Comparison of ENCODE assay signal across 8 cellular contexts in genomic region chr2:111549174-111549573, GRCh38.
A peak's percentile ranks its signal among the peaks of the same experiment; 100 is the strongest.
DNase-seq lines count a peak whose midpoint lies in the region; ATAC-seq and TF ChIP-seq lines count a peak whose summit lies in the region.
"Not testable (repeated sequence)": the region's sequence is repeated elsewhere in the genome, so short reads cannot be mapped to it uniquely, and the experiment has no call there.

No MANE protein-coding gene starts in this region.

- H3K4me3 ChIP-seq in MM.1S (ENCODE audit: low read length); upper lobe of right lung: not testable (repeated sequence)

- CTCF ChIA-PET in activated B cell treated with CpG ODN at 0.5 μM for 24 hours (lab: Charles Lee); activated CD4-positive, alpha-beta memory T cell treated with anti-CD3 and anti-CD28 coated beads, Interleukin-2, amount 10 ng/mL, durations not matched to agents 7 days and 5 days (lab: Charles Lee): not testable (repeated sequence)

- POLR2A ChIA-PET in activated B cell treated with CpG ODN at 0.5 μM for 24 hours (lab: Charles Lee); activated CD4-positive, alpha-beta memory T cell treated with anti-CD3 and anti-CD28 coated beads, Interleukin-2, amount 10 ng/mL, durations not matched to agents 7 days and 5 days (lab: Charles Lee): not testable (repeated sequence)

- H3K9me3 ChIP-seq in MM.1S (replicated peaks; ENCODE audit: insufficient read depth, low read length); upper lobe of right lung: not testable (repeated sequence)

- not testable (repeated sequence) for H3K4me2 ChIP-seq in MM.1S (ENCODE audit: low read depth, low read length)

- intact Hi-C loops in activated B cell treated with CpG ODN at 0.5 μM for 24 hours (cut with micrococcal nuclease); upper lobe of right lung (cut with DNase I): not testable (repeated sequence)

- DNase-seq in MM.1S; activated B cell treated with CpG ODN at 0.5 μM for 24 hours; activated CD4-positive, alpha-beta memory T cell treated with anti-CD3 and anti-CD28 coated beads, Interleukin-2, amount 10 ng/mL, durations not matched to agents 7 days and 5 days; activated T-cell treated with anti-CD3 and anti-CD28 coated beads, Interleukin-2, amount 50 U/mL, for 72 hours; activated naive CD8-positive, alpha-beta T cell treated with anti-CD3 and anti-CD28 coated beads, Interleukin-2, amount 50 U/mL, for 24 hours; memory B cell (ENCODE audit: low spot score in 2 of 2); stimulated activated naive B cell treated with anti-CD40 and anti-IgM and Interleukin-4, amounts not matched to agents 10 μg/mL and 1 μg/mL and 100 μg/mL, for 72 hours; upper lobe of right lung: not testable (repeated sequence)

- not testable (repeated sequence) for H3K4me3 Mint-ChIP-seq in activated B cell treated with CpG ODN at 0.5 μM for 24 hours; activated CD4-positive, alpha-beta memory T cell treated with anti-CD3 and anti-CD28 coated beads, Interleukin-2, amount 10 ng/mL, durations not matched to agents 7 days and 5 days; activated T-cell treated with anti-CD3 and anti-CD28 coated beads, Interleukin-2, amount 50 U/mL, for 72 hours; activated naive CD8-positive, alpha-beta T cell treated with anti-CD3 and anti-CD28 coated beads, Interleukin-2, amount 50 U/mL, for 24 hours; memory B cell; stimulated activated naive B cell treated with anti-CD40 and anti-IgM and Interleukin-4, amounts not matched to agents 10 μg/mL and 1 μg/mL and 100 μg/mL, for 72 hours

- H3K4me1 ChIP-seq in MM.1S (ENCODE audit: low read length); upper lobe of right lung: not testable (repeated sequence)

- H3K9ac ChIP-seq in MM.1S (ENCODE audit: low read length), result not testable (repeated sequence)

- not testable (repeated sequence) for H3K4me1 Mint-ChIP-seq in activated B cell treated with CpG ODN at 0.5 μM for 24 hours; activated T-cell treated with anti-CD3 and anti-CD28 coated beads, Interleukin-2, amount 50 U/mL, for 72 hours (ENCODE audit: low read depth); activated naive CD8-positive, alpha-beta T cell treated with anti-CD3 and anti-CD28 coated beads, Interleukin-2, amount 50 U/mL, for 24 hours; memory B cell; stimulated activated naive B cell treated with anti-CD40 and anti-IgM and Interleukin-4, amounts not matched to agents 10 μg/mL and 1 μg/mL and 100 μg/mL, for 72 hours
- peaks cover 11% of the 10 kb centered on the region for H3K4me1 Mint-ChIP-seq in activated CD4-positive, alpha-beta memory T cell treated with anti-CD3 and anti-CD28 coated beads, Interleukin-2, amount 10 ng/mL, durations not matched to agents 7 days and 5 days

- not testable (repeated sequence) for H4K20me1 ChIP-seq in MM.1S (ENCODE audit: insufficient read depth, low read length)

- H3K9me3 Mint-ChIP-seq in activated B cell treated with CpG ODN at 0.5 μM for 24 hours; activated CD4-positive, alpha-beta memory T cell treated with anti-CD3 and anti-CD28 coated beads, Interleukin-2, amount 10 ng/mL, durations not matched to agents 7 days and 5 days; activated T-cell treated with anti-CD3 and anti-CD28 coated beads, Interleukin-2, amount 50 U/mL, for 72 hours; activated naive CD8-positive, alpha-beta T cell treated with anti-CD3 and anti-CD28 coated beads, Interleukin-2, amount 50 U/mL, for 24 hours; memory B cell; stimulated activated naive B cell treated with anti-CD40 and anti-IgM and Interleukin-4, amounts not matched to agents 10 μg/mL and 1 μg/mL and 100 μg/mL, for 72 hours: not testable (repeated sequence)

- H2AFZ ChIP-seq in MM.1S (ENCODE audit: low read length), result not testable (repeated sequence)

- TF ChIP-seq CTCF in MM.1S (IDR thresholded peaks at IDR 0.05; ENCODE audit: low read length); activated B cell treated with CpG ODN at 0.5 μM for 24 hours (IDR thresholded peaks at IDR 0.05); upper lobe of right lung (IDR thresholded peaks at IDR 0.05): not testable (repeated sequence)

- not testable (repeated sequence) for H3K27ac Mint-ChIP-seq in activated B cell treated with CpG ODN at 0.5 μM for 24 hours; activated T-cell treated with anti-CD3 and anti-CD28 coated beads, Interleukin-2, amount 50 U/mL, for 72 hours; activated naive CD8-positive, alpha-beta T cell treated with anti-CD3 and anti-CD28 coated beads, Interleukin-2, amount 50 U/mL, for 24 hours; memory B cell; stimulated activated naive B cell treated with anti-CD40 and anti-IgM and Interleukin-4, amounts not matched to agents 10 μg/mL and 1 μg/mL and 100 μg/mL, for 72 hours
- H3K27ac Mint-ChIP-seq in activated CD4-positive, alpha-beta memory T cell treated with anti-CD3 and anti-CD28 coated beads, Interleukin-2, amount 10 ng/mL, durations not matched to agents 7 days and 5 days, result peak overlapping the region; percentile 21

- H3K36me3 ChIP-seq in MM.1S (replicated peaks; ENCODE audit: insufficient read depth, low read length); upper lobe of right lung: not testable (repeated sequence)

- not testable (repeated sequence) for H3K36me3 Mint-ChIP-seq in activated B cell treated with CpG ODN at 0.5 μM for 24 hours (ENCODE audit: low read depth); activated CD4-positive, alpha-beta memory T cell treated with anti-CD3 and anti-CD28 coated beads, Interleukin-2, amount 10 ng/mL, durations not matched to agents 7 days and 5 days (ENCODE audit: low read depth); activated T-cell treated with anti-CD3 and anti-CD28 coated beads, Interleukin-2, amount 50 U/mL, for 72 hours (ENCODE audit: insufficient read depth in 2 of 2); activated naive CD8-positive, alpha-beta T cell treated with anti-CD3 and anti-CD28 coated beads, Interleukin-2, amount 50 U/mL, for 24 hours (ENCODE audit: low read depth); memory B cell; stimulated activated naive B cell treated with anti-CD40 and anti-IgM and Interleukin-4, amounts not matched to agents 10 μg/mL and 1 μg/mL and 100 μg/mL, for 72 hours

- not testable (repeated sequence) for H3K27me3 ChIP-seq in MM.1S (replicated peaks; ENCODE audit: insufficient read depth, low read length); upper lobe of right lung

- not testable (repeated sequence) for H3K27me3 Mint-ChIP-seq in activated B cell treated with CpG ODN at 0.5 μM for 24 hours; activated CD4-positive, alpha-beta memory T cell treated with anti-CD3 and anti-CD28 coated beads, Interleukin-2, amount 10 ng/mL, durations not matched to agents 7 days and 5 days; activated T-cell treated with anti-CD3 and anti-CD28 coated beads, Interleukin-2, amount 50 U/mL, for 72 hours (ENCODE audit: low read depth); activated naive CD8-positive, alpha-beta T cell treated with anti-CD3 and anti-CD28 coated beads, Interleukin-2, amount 50 U/mL, for 24 hours; memory B cell; stimulated activated naive B cell treated with anti-CD40 and anti-IgM and Interleukin-4, amounts not matched to agents 10 μg/mL and 1 μg/mL and 100 μg/mL, for 72 hours

- ATAC-seq in activated B cell treated with CpG ODN at 0.5 μM for 24 hours (ENCODE audit: low read depth) (peak; percentile 35), memory B cell (ENCODE audit: low read depth) (peak; percentile 39), upper lobe of right lung (peak; percentile 28)
- peak; percentile 48 to 66 for ATAC-seq in activated T-cell treated with anti-CD3 and anti-CD28 coated beads, Interleukin-2, amount 50 U/mL, for 72 hours (replicated peaks in 1 of 2)
- peak; percentile 66 for ATAC-seq in activated naive CD8-positive, alpha-beta T cell treated with anti-CD3 and anti-CD28 coated beads, Interleukin-2, amount 50 U/mL, for 24 hours
- ATAC-seq in stimulated activated naive B cell treated with anti-CD40 and anti-IgM and Interleukin-4, amounts not matched to agents 10 μg/mL and 1 μg/mL and 100 μg/mL, for 72 hours (replicated peaks), result peak; percentile 57 to 63

- not testable (repeated sequence) for H3F3A ChIP-seq in MM.1S (ENCODE audit: insufficient read depth, low read length)

- H3K79me2 ChIP-seq in MM.1S (ENCODE audit: low read length), result not testable (repeated sequence)

- not testable (repeated sequence) for H3K9me2 ChIP-seq in MM.1S (replicated peaks; ENCODE audit: insufficient read depth, low read length)

- H3K27ac ChIP-seq in MM.1S (ENCODE audit: low read length), result peak overlapping the region; percentile 32; the same call in 1 of the 2 replicates
- H3K27ac ChIP-seq in upper lobe of right lung, result not testable (repeated sequence)
